Comparison of ENCODE assay signal across 9 cellular contexts in genomic region chr13:114148521-114148855, GRCh38. TPM values are rescaled to one million over a fixed set of nuclear protein-coding genes. Genes with fewer than 3 reads are reported as not detected.
DNase-seq lines count a peak whose midpoint lies in the region; ATAC-seq and TF ChIP-seq lines count a peak whose summit lies in the region.
"Had no signal": no experiment of that assay in that cellular context is flagged by ENCODE, and none has a peak within 500 bp of the region (broad histone marks: within the 10 kb centered on the region; RNA-seq: fewer than 3 reads in every experiment).

No MANE protein-coding gene starts in this region.

- H3K4me3 Mint-ChIP-seq in activated naive CD8-positive, alpha-beta T cell treated with anti-CD3 and anti-CD28 coated beads for 36 hours, result peak overlapping the region; percentile 47
- H3K4me3 Mint-ChIP-seq in stimulated activated effector memory CD8-positive, alpha-beta T cell treated with anti-CD3 and anti-CD28 coated beads, Interleukin-12 subunit alpha, Interleukin-12 subunit beta, amount 100 ng/mL, for 72 hours, result peak overlapping the region; percentile 59

- TF ChIP-seq POLR2A in Peyer's patch (IDR thresholded peaks at IDR 0.05) (no peak), tibial nerve (IDR thresholded peaks at IDR 0.05) (no peak)

- H3K27ac ChIP-seq in Peyer's patch, result peak overlapping the region in 3 of 4 donors; percentile 38 to 68 (median 63)
- H3K27ac ChIP-seq in substantia nigra (ENCODE audit: low read depth, low read length, poor library complexity, severe bottlenecking), result no peak overlapping the region
- H3K27ac ChIP-seq in tibial nerve, result no peak overlapping the region
- H3K27ac ChIP-seq: upper lobe of left lung had no signal

- H3K36me3 Mint-ChIP-seq in activated naive CD8-positive, alpha-beta T cell treated with anti-CD3 and anti-CD28 coated beads for 36 hours, result peaks cover 2% of the 10 kb centered on the region
- H3K36me3 Mint-ChIP-seq in stimulated activated effector memory CD8-positive, alpha-beta T cell treated with anti-CD3 and anti-CD28 coated beads, Interleukin-12 subunit alpha, Interleukin-12 subunit beta, amount 100 ng/mL, for 72 hours, result peaks cover 10% of the 10 kb centered on the region

- WGBS in tibial nerve, 2 donors, result 65 to 77% methylated on average over 8 of the region's 8 CpGs

- intact Hi-C loops in head of caudate nucleus (cut with DNase I), result no loop called here

- no peak overlapping the region for H3K4me3 ChIP-seq in Peyer's patch
- H3K4me3 ChIP-seq in tibial nerve, result no peak overlapping the region
- H3K4me3 ChIP-seq: upper lobe of left lung had no signal

- TF ChIP-seq CTCF in Peyer's patch (IDR thresholded peaks at IDR 0.05), result no peak
- TF ChIP-seq CTCF in tibial nerve (IDR thresholded peaks at IDR 0.05), result no peak

- H3K27me3 ChIP-seq in Peyer's patch (no peaks in the 10 kb centered on the region), tibial nerve (no peaks in the 10 kb centered on the region)
- H3K27me3 ChIP-seq: upper lobe of left lung had no signal

- TF ChIP-seq EP300 in tibial nerve (IDR thresholded peaks at IDR 0.05), result no peak

- ATAC-seq in GM18867 (IDR thresholded peaks at IDR 0.05; ENCODE audit: unreplicated experiment), result peak; percentile 84
- peak; percentile 69 for ATAC-seq in HG02840 (IDR thresholded peaks at IDR 0.05; ENCODE audit: low FRiP score, unreplicated experiment)
- ATAC-seq in stimulated activated effector memory CD8-positive, alpha-beta T cell treated with anti-CD3 and anti-CD28 coated beads, Interleukin-12 subunit alpha, Interleukin-12 subunit beta, amount 100 ng/mL, for 72 hours, result peak; percentile 96

- H3K27ac Mint-ChIP-seq in activated naive CD8-positive, alpha-beta T cell treated with anti-CD3 and anti-CD28 coated beads for 36 hours, result peak overlapping the region; percentile 94
- peak overlapping the region; percentile 91 for H3K27ac Mint-ChIP-seq in stimulated activated effector memory CD8-positive, alpha-beta T cell treated with anti-CD3 and anti-CD28 coated beads, Interleukin-12 subunit alpha, Interleukin-12 subunit beta, amount 100 ng/mL, for 72 hours

- peak; percentile 50 to 91 (median 78) for DNase-seq in Peyer's patch
- DNase-seq in activated naive CD8-positive, alpha-beta T cell treated with anti-CD3 and anti-CD28 coated beads for 36 hours, result peak; percentile 87
- peak; percentile 70 to 88 for DNase-seq in stimulated activated effector memory CD8-positive, alpha-beta T cell treated with anti-CD3 and anti-CD28 coated beads, Interleukin-12 subunit alpha, Interleukin-12 subunit beta, amount 100 ng/mL, for 72 hours (ENCODE audit: low spot score in 2 of 2)
- no peak for DNase-seq in substantia nigra (lab: John Stamatoyannopoulos, UW)
- DNase-seq in head of caudate nucleus, result no peak
- no peak for DNase-seq in tibial nerve (ENCODE audit: low spot score in 2 of 2)

- H3K4me1 Mint-ChIP-seq in activated naive CD8-positive, alpha-beta T cell treated with anti-CD3 and anti-CD28 coated beads for 36 hours, result peaks cover 78% of the 10 kb centered on the region
- peaks cover 77% of the 10 kb centered on the region for H3K4me1 Mint-ChIP-seq in stimulated activated effector memory CD8-positive, alpha-beta T cell treated with anti-CD3 and anti-CD28 coated beads, Interleukin-12 subunit alpha, Interleukin-12 subunit beta, amount 100 ng/mL, for 72 hours

- peaks cover 0 to 17% (median 7%) of the 10 kb centered on the region in 4 donors for H3K4me1 ChIP-seq in Peyer's patch
- H3K4me1 ChIP-seq in tibial nerve, result peaks cover 0 to 7% (median 0%) of the 10 kb centered on the region in 4 donors

- H3K27me3 Mint-ChIP-seq in activated naive CD8-positive, alpha-beta T cell treated with anti-CD3 and anti-CD28 coated beads for 36 hours, result no peaks in the 10 kb centered on the region

- H3K9me3 Mint-ChIP-seq in activated naive CD8-positive, alpha-beta T cell treated with anti-CD3 and anti-CD28 coated beads for 36 hours, result peaks cover 2% of the 10 kb centered on the region
- H3K9me3 Mint-ChIP-seq in stimulated activated effector memory CD8-positive, alpha-beta T cell treated with anti-CD3 and anti-CD28 coated beads, Interleukin-12 subunit alpha, Interleukin-12 subunit beta, amount 100 ng/mL, for 72 hours, result peaks cover 2% of the 10 kb centered on the region

- H3K9me3 ChIP-seq in Peyer's patch (no peaks in the 10 kb centered on the region), tibial nerve (no peaks in the 10 kb centered on the region)
- H3K9me3 ChIP-seq: upper lobe of left lung had no signal

- H3K36me3 ChIP-seq in Peyer's patch (no peaks in the 10 kb centered on the region), tibial nerve (no peaks in the 10 kb centered on the region)
- H3K36me3 ChIP-seq: upper lobe of left lung had no signal

RNA-seq across cellular contexts. Expression of gene RASA3, which starts 16.1 kb away (rescaled TPM):
- total RNA-seq in Peyer's patch (10 to 100 TPM in 1 of 4 donors, 1 to 10 TPM in 3; 3.5 to 41.3 (median 6.9) TPM), tibial nerve (10 to 100 TPM; 36.2 to 63.3 (median 46.3) TPM)
- 10 to 100 TPM; 25.6 to 26.5 TPM for total RNA-seq in activated naive CD8-positive, alpha-beta T cell treated with anti-CD3 and anti-CD28 coated beads for 36 hours

RNA-seq across cellular contexts. Expression of gene CFAP97D2, which starts 30.6 kb away (rescaled TPM):
- not detected for total RNA-seq in Peyer's patch
- total RNA-seq in activated naive CD8-positive, alpha-beta T cell treated with anti-CD3 and anti-CD28 coated beads for 36 hours, result not detected
- total RNA-seq in tibial nerve, result not detected

Comparison
In these comparisons a context has a peak if more than half of its experiments do, and no peak if none do; other contexts are left out.
1. DNase-seq: peak in Peyer's patch (3 of 3), activated naive CD8-positive, alpha-beta T cell treated with anti-CD3 and anti-CD28 coated beads for 36 hours (single experiment) and stimulated activated effector memory CD8-positive, alpha-beta T cell treated with anti-CD3 and anti-CD28 coated beads, Interleukin-12 subunit alpha, Interleukin-12 subunit beta, amount 100 ng/mL, for 72 hours (2 of 2); none in substantia nigra (0 of 49), head of caudate nucleus (0 of 42) and tibial nerve (0 of 2).
2. H3K27ac ChIP-seq: peak in Peyer's patch (3 of 4); none in substantia nigra (single experiment) and tibial nerve (0 of 4).
3. Peak in every context shown above with its lines, with median percentiles within 50 percentile points of each other: ATAC-seq.